8 cellular contexts compared by ENCODE assay signal in genomic region chr5:149099920-149100319, GRCh38. TPM values are rescaled to one million over a fixed set of nuclear protein-coding genes. Genes with fewer than 3 reads are reported as not detected.
"Had no signal": no experiment of that assay in that cellular context is flagged by ENCODE, and none has a peak within 500 bp of the region (broad histone marks: within the 10 kb centered on the region; RNA-seq: fewer than 3 reads in every experiment).

No MANE protein-coding gene starts in this region.

- H3K4me2 ChIP-seq: KMS-11 had no signal

- ATAC-seq: HepG2 had no signal

- DNase-seq: IMR-90, KBM-7, KG1 had no signal

- H3K9ac ChIP-seq: KMS-11 had no signal

- H3K27ac ChIP-seq: HL-60, KMS-11 had no signal

- FAIRE-seq: HepG2, HTR-8/SVneo had no signal

RNA-seq across cellular contexts. Expression of gene SH3TC2, which starts 37.1 kb away (rescaled TPM):
- polyA plus RNA-seq: IgD-negative memory B cell had no signal
